Comparison of ENCODE assay signal across 28 cellular contexts in genomic region chr6:53975966-53976610, GRCh38.
"Had no signal": no experiment of that assay in that cellular context is flagged by ENCODE, and none has a peak within 500 bp of the region (broad histone marks: within the 10 kb centered on the region; RNA-seq: fewer than 3 reads in every experiment).

No MANE protein-coding gene starts in this region.

- H3K27me3 ChIP-seq: adrenal gland, body of pancreas, gastroesophageal sphincter, heart right ventricle, neutrophil, testis, vagina had no signal

- H3K36me3 ChIP-seq: adrenal gland, gastroesophageal sphincter, heart right ventricle, left ventricle myocardium inferior, neutrophil, vagina had no signal

- H3K4me1 ChIP-seq: adrenal gland, body of pancreas, gastroesophageal sphincter, heart right ventricle, left ventricle myocardium inferior, testis, vagina had no signal

- H3K4me1 Mint-ChIP-seq: natural killer cell; stimulated activated naive B cell treated with anti-CD40 and anti-IgM and Interleukin-4, amounts not matched to agents 10 μg/mL and 1 μg/mL and 100 μg/mL, for 72 hours had no signal

- H3K9me3 ChIP-seq: adrenal gland, body of pancreas, gastroesophageal sphincter, heart right ventricle, left ventricle myocardium inferior, neutrophil, testis, vagina had no signal

- H3K36me3 Mint-ChIP-seq: activated naive CD8-positive, alpha-beta T cell; natural killer cell; stimulated activated naive B cell treated with anti-CD40 and anti-IgM and Interleukin-4, amounts not matched to agents 10 μg/mL and 1 μg/mL and 100 μg/mL, for 72 hours; type B pancreatic cell; WTC11 had no signal

- H3K27ac Mint-ChIP-seq: activated naive CD8-positive, alpha-beta T cell; activated T-helper 2 cell treated with anti-CD3 and anti-CD28 coated beads, Interferon-gamma antibody, Interleukin-2, Interleukin-4, amounts not matched to agents 10 μg/mL and 5 μg/mL and 100 μg/mL, durations not matched to agents 14 hours and 24 hours and 36 hours; natural killer cell; stimulated activated naive B cell treated with anti-CD40 and anti-IgM and Interleukin-4, amounts not matched to agents 10 μg/mL and 1 μg/mL and 100 μg/mL, for 72 hours; T-helper 1 cell treated with Interleukin-12 subunit alpha and Interleukin-12 subunit beta and Interleukin-4 antibody, amounts not matched to agents 30 μg/mL and 1 μg/mL, for 36 hours; type B pancreatic cell; WTC11 had no signal

- ATAC-seq: activated T-cell treated with anti-CD3 and anti-CD28 coated beads, Interleukin-2, amount 50 U/mL, for 4 hours; body of pancreas; gastroesophageal sphincter; natural killer cell; sciatic nerve; stimulated activated naive B cell treated with anti-CD40 and anti-IgM and Interleukin-4, amounts not matched to agents 10 μg/mL and 1 μg/mL and 100 μg/mL, for 72 hours; WTC11 had no signal

- H3K27ac ChIP-seq: adrenal gland, body of pancreas, gastroesophageal sphincter, heart right ventricle, left ventricle myocardium inferior, neutrophil, testis, vagina had no signal

- H3K27me3 Mint-ChIP-seq: type B pancreatic cell had no signal

- H3K4me3 Mint-ChIP-seq: activated naive CD8-positive, alpha-beta T cell; activated T-cell treated with anti-CD3 and anti-CD28 coated beads, Interleukin-2, amount 50 U/mL, for 4 hours; natural killer cell; stimulated activated naive B cell treated with anti-CD40 and anti-IgM and Interleukin-4, amounts not matched to agents 10 μg/mL and 1 μg/mL and 100 μg/mL, for 72 hours; T-helper 1 cell treated with Interleukin-12 subunit alpha and Interleukin-12 subunit beta and Interleukin-4 antibody, amounts not matched to agents 30 μg/mL and 1 μg/mL, for 36 hours; type B pancreatic cell; WTC11 had no signal

- H3K9me3 Mint-ChIP-seq: activated T-cell treated with anti-CD3 and anti-CD28 coated beads, Interleukin-2, amount 50 U/mL, for 4 hours; activated T-helper 2 cell treated with anti-CD3 and anti-CD28 coated beads, Interferon-gamma antibody, Interleukin-2, Interleukin-4, amounts not matched to agents 10 μg/mL and 5 μg/mL and 100 μg/mL, durations not matched to agents 14 hours and 24 hours and 36 hours; natural killer cell; stimulated activated naive B cell treated with anti-CD40 and anti-IgM and Interleukin-4, amounts not matched to agents 10 μg/mL and 1 μg/mL and 100 μg/mL, for 72 hours; T-helper 1 cell treated with Interleukin-12 subunit alpha and Interleukin-12 subunit beta and Interleukin-4 antibody, amounts not matched to agents 30 μg/mL and 1 μg/mL, for 36 hours; type B pancreatic cell had no signal

- DNase-seq: activated CD4-positive, alpha-beta T cell treated with anti-CD3 and anti-CD28 coated beads, Interleukin-2, amount 50 U/mL, for 4 hours; activated CD8-positive, alpha-beta memory T cell treated with anti-CD3 and anti-CD28 coated beads, Interleukin-2, amount 50 U/mL, for 48 hours; activated naive CD4-positive, alpha-beta T cell; activated T-cell treated with anti-CD3 and anti-CD28 coated beads, Interleukin-2, amount 50 U/mL, for 4 hours; adrenal gland; body of pancreas; dermis blood vessel endothelial cell; effector CD8-positive, alpha-beta T cell; heart right ventricle; kidney; left ventricle myocardium inferior; midbrain; natural killer cell; small intestine; stimulated activated CD4-positive, alpha-beta T cell treated with anti-CD3 and anti-CD28 coated beads, Interleukin-2, amount 100 ng/mL, for 48 hours; stimulated activated CD8-positive, alpha-beta memory T cell treated with anti-CD3 and anti-CD28 coated beads, Interleukin-4, amount 100 ng/mL, for 48 hours; stimulated activated naive B cell treated with anti-CD40 and anti-IgM and Interleukin-4, amounts not matched to agents 10 μg/mL and 1 μg/mL and 100 μg/mL, for 72 hours; T1000; testis had no signal

- H3K4me3 ChIP-seq: adrenal gland, body of pancreas, gastroesophageal sphincter, heart right ventricle, left ventricle myocardium inferior, testis, vagina had no signal
